ENCODE assay signal across 25 cellular contexts in genomic region chr11:130533113-130533803, GRCh38.
A peak's percentile ranks its signal among the peaks of the same experiment; 100 is the strongest.
DNase-seq lines count a peak whose midpoint lies in the region; ATAC-seq and TF ChIP-seq lines count a peak whose summit lies in the region.
"Had no signal": no experiment of that assay in that cellular context is flagged by ENCODE, and none has a peak within 500 bp of the region (broad histone marks: within the 10 kb centered on the region; RNA-seq: fewer than 3 reads in every experiment).

No MANE protein-coding gene starts in this region.

- no peak overlapping the region for H3K4me2 ChIP-seq in neuronal stem cell (ENCODE audit: insufficient read depth, low read length, poor library complexity, severe bottlenecking)

- H3K18ac ChIP-seq in neuronal stem cell (ENCODE audit: low read length) = peak overlapping the region; percentile 7

- no peaks in the 10 kb centered on the region for H3K9me3 ChIP-seq in Panc1 (ENCODE audit: control insufficient read depth, insufficient read depth, low read depth, low read length)
- H3K9me3 ChIP-seq in neuronal stem cell (replicated peaks in 1 of 2; ENCODE audit: control insufficient read depth in 2 of 2, insufficient read depth in 1 of 2, low read depth in 1 of 2, low read length in 2 of 2) = peaks cover 0 to 3% of the 10 kb centered on the region in 2 donors
- H3K9me3 ChIP-seq: esophagus squamous epithelium, left lung, right lobe of liver had no signal

- no peak overlapping the region for H2AFZ ChIP-seq in neuronal stem cell (ENCODE audit: low read length)

- no peak overlapping the region for H2BK15ac ChIP-seq in neuronal stem cell (ENCODE audit: low read length)

- H3K27me3 Mint-ChIP-seq in CD14-positive monocyte (ENCODE audit: low read depth in 3 of 3) = peaks cover 3 to 7% (median 4%) of the 10 kb centered on the region in 3 donors
- H3K27me3 Mint-ChIP-seq: stimulated activated naive CD8-positive, alpha-beta T cell treated with anti-CD3 and anti-CD28 coated beads, Interleukin-15, Interleukin-2, amounts not matched to agents 100 ng/mL and 50 ng/mL, for 24 hours had no signal

- peak; percentile 37 for DNase-seq in COLO668 (lab: John Stamatoyannopoulos, UW; ENCODE audit: unreplicated experiment)
- DNase-seq in HEK293T (ENCODE audit: extremely low spot score) = peak; percentile 19
- no peak for DNase-seq in Panc1 (ENCODE audit: low read depth, low spot score)
- DNase-seq in neuronal stem cell (ENCODE audit: low spot score) = no peak
- no peak for DNase-seq in GM19238 (ENCODE audit: insufficient read length, low spot score)
- DNase-seq in CD14-positive monocyte (ENCODE audit: low spot score) = no peak
- DNase-seq: activated B cell treated with CpG ODN at 0.5 μM for 24 hours; activated CD4-positive, alpha-beta T cell treated with anti-CD3 and anti-CD28 coated beads, Interleukin-2, amount 50 U/mL, for 4 hours; activated CD8-positive, alpha-beta memory T cell treated with anti-CD3 and anti-CD28 coated beads, Interleukin-2, amount 50 U/mL, for 4 hours; CD8-positive, alpha-beta memory T cell; DND-41; esophagus squamous epithelium; KG1; left lung; naive thymus-derived CD4-positive, alpha-beta T cell; NCI-H187; right lobe of liver; stimulated activated CD4-positive, alpha-beta T cell treated with anti-CD3 and anti-CD28 coated beads, Interleukin-12 subunit alpha, Interleukin-12 subunit beta, amount 100 ng/mL, for 4 hours; T1000 had no signal

- no peak overlapping the region for H3K4me3 ChIP-seq in Panc1 (ENCODE audit: low read depth in 2 of 2, low read length in 2 of 2)
- no peak overlapping the region for H3K4me3 ChIP-seq in neuronal stem cell (ENCODE audit: low read length in 2 of 2)
- H3K4me3 ChIP-seq: cardiac muscle cell, esophagus squamous epithelium, left lung, right lobe of liver had no signal

- no peaks in the 10 kb centered on the region for H3K79me1 ChIP-seq in neuronal stem cell (ENCODE audit: low read depth, low read length)

- no peaks in the 10 kb centered on the region for H3K36me3 Mint-ChIP-seq in CD14-positive monocyte
- H3K36me3 Mint-ChIP-seq: activated naive CD4-positive, alpha-beta T cell treated with anti-CD3 and anti-CD28 coated beads, Interleukin-2, amount 50 U/mL, for 24 hours; CD8-positive, alpha-beta memory T cell; mesothelial cell of epicardium; naive thymus-derived CD4-positive, alpha-beta T cell had no signal

- no peak overlapping the region for H3K4ac ChIP-seq in neuronal stem cell (ENCODE audit: low read length)

- peaks cover 0 to 1% (median 0%) of the 10 kb centered on the region in 7 donors for H3K9me3 Mint-ChIP-seq in CD14-positive monocyte
- H3K9me3 Mint-ChIP-seq: activated B cell treated with CpG ODN at 0.5 μM for 24 hours; activated naive CD4-positive, alpha-beta T cell treated with anti-CD3 and anti-CD28 coated beads, Interleukin-2, amount 50 U/mL, for 24 hours; CD8-positive, alpha-beta memory T cell; endodermal cell; mesothelial cell of epicardium; stimulated activated naive CD8-positive, alpha-beta T cell treated with anti-CD3 and anti-CD28 coated beads, Interleukin-15, Interleukin-2, amounts not matched to agents 100 ng/mL and 50 ng/mL, for 24 hours had no signal

- no CpG with 5 or more reads among the region's 12 CpGs for whole genome bisulfite sequencing in neuronal stem cell (ENCODE audit: extremely low coverage in 2 of 2, insufficient read length in 2 of 2, insufficient replicate concordance in 1 of 2), 2 donors

- no peak overlapping the region for H3K14ac ChIP-seq in neuronal stem cell (ENCODE audit: low read length)

- H3K4me1 ChIP-seq in Panc1 (ENCODE audit: control insufficient read depth, insufficient read depth, low read length) (no peaks in the 10 kb centered on the region; the same call in 1 of the 2 replicates), neuronal stem cell (ENCODE audit: control insufficient read depth in 2 of 2, insufficient read depth in 1 of 2, low read depth in 1 of 2, low read length in 2 of 2) (peaks cover 6 to 27% of the 10 kb centered on the region in 2 donors)
- H3K4me1 ChIP-seq: esophagus squamous epithelium, left lung, right lobe of liver had no signal

- no peak overlapping the region for H3K9ac ChIP-seq in neuronal stem cell (ENCODE audit: low read depth, low read length, poor library complexity)

- TF ChIP-seq CTCF in Panc1 (IDR thresholded peaks at IDR 0.05) (no peak), CD14-positive monocyte (IDR thresholded peaks at IDR 0.05) (no peak)

- H3K27me3 ChIP-seq in Panc1 (ENCODE audit: control insufficient read depth, insufficient read depth, low read length) (no peaks in the 10 kb centered on the region), neuronal stem cell (ENCODE audit: control insufficient read depth in 3 of 3, insufficient read depth in 3 of 3, low read depth in 1 of 3, low read length in 3 of 3) (no peaks in the 10 kb centered on the region)
- H3K27me3 ChIP-seq: cardiac muscle cell, left lung, right lobe of liver had no signal

- no peak overlapping the region for H4K8ac ChIP-seq in neuronal stem cell (ENCODE audit: low read depth, low read length)

- no peak overlapping the region for H2BK5ac ChIP-seq in neuronal stem cell (ENCODE audit: low read length)

- CTCF ChIA-PET in HEK293T (lab: Yijun Ruan, JAX) (no interaction called here), Panc1 (lab: Charles Lee) (no interaction called here)

- H4K91ac ChIP-seq in neuronal stem cell (ENCODE audit: low read depth, low read length, poor library complexity) = no peak overlapping the region

- in situ Hi-C loops in Panc1 (cut with HindIII; ENCODE audit: low pct_unique_long_range_greater_than_20kb, low sequenced_read_pairs) = no loop called here

- no peak overlapping the region for H2BK120ac ChIP-seq in neuronal stem cell (ENCODE audit: low read depth, low read length)

- no peak overlapping the region for H2BK12ac ChIP-seq in neuronal stem cell (ENCODE audit: low read length)

- POLR2A ChIA-PET in HEK293T (lab: Yijun Ruan, JAX) = no interaction called here
- POLR2A ChIA-PET in Panc1 (lab: Charles Lee) = no interaction called here

- H3K36me3 ChIP-seq in Panc1 (ENCODE audit: control insufficient read depth, insufficient read depth, low read length) (no peaks in the 10 kb centered on the region), neuronal stem cell (replicated peaks in 1 of 2; ENCODE audit: control insufficient read depth in 2 of 2, insufficient read depth in 2 of 2, low read length in 2 of 2) (no peaks in the 10 kb centered on the region)
- H3K36me3 ChIP-seq: cardiac muscle cell, esophagus squamous epithelium, left lung, right lobe of liver had no signal

- BruUV-seq in Panc1 (replicated peaks; lab: Mats Ljungman, UMichigan) = no TSS peak

- H3K4me3 Mint-ChIP-seq in CD14-positive monocyte = no peak overlapping the region
- H3K4me3 Mint-ChIP-seq: activated B cell treated with CpG ODN at 0.5 μM for 24 hours; activated naive CD4-positive, alpha-beta T cell treated with anti-CD3 and anti-CD28 coated beads, Interleukin-2, amount 50 U/mL, for 24 hours; CD8-positive, alpha-beta memory T cell; endodermal cell; mesothelial cell of epicardium; naive thymus-derived CD4-positive, alpha-beta T cell; stimulated activated naive CD8-positive, alpha-beta T cell treated with anti-CD3 and anti-CD28 coated beads, Interleukin-15, Interleukin-2, amounts not matched to agents 100 ng/mL and 50 ng/mL, for 24 hours had no signal

- no peak overlapping the region for H2AK5ac ChIP-seq in neuronal stem cell (ENCODE audit: low read depth, low read length)

- H3K4me1 Mint-ChIP-seq in CD14-positive monocyte = no peaks in the 10 kb centered on the region
- H3K4me1 Mint-ChIP-seq: activated B cell treated with CpG ODN at 0.5 μM for 24 hours; activated naive CD4-positive, alpha-beta T cell treated with anti-CD3 and anti-CD28 coated beads, Interleukin-2, amount 50 U/mL, for 24 hours; CD8-positive, alpha-beta memory T cell; endodermal cell; naive thymus-derived CD4-positive, alpha-beta T cell had no signal

- intact Hi-C loops in Panc1 (cut with micrococcal nuclease; ENCODE audit: unreplicated experiment) (no loop called here), CD14-positive monocyte (cut with micrococcal nuclease) (no loop called here)

- ATAC-seq in Panc1 (no peak), HG02588 (IDR thresholded peaks at IDR 0.05; ENCODE audit: unreplicated experiment) (no peak)
- ATAC-seq: left lung; naive thymus-derived CD4-positive, alpha-beta T cell; right lobe of liver had no signal

- H3K27ac ChIP-seq in Panc1 (ENCODE audit: low read length) (peak overlapping the region; percentile 19; the same call in 1 of the 2 replicates), neuronal stem cell (replicated peaks; ENCODE audit: low read length) (no peak overlapping the region)
- H3K27ac ChIP-seq: cardiac muscle cell, esophagus squamous epithelium, left lung, right lobe of liver had no signal

- no peak overlapping the region for H3K27ac Mint-ChIP-seq in CD14-positive monocyte
- H3K27ac Mint-ChIP-seq: activated B cell treated with CpG ODN at 0.5 μM for 24 hours; activated naive CD4-positive, alpha-beta T cell treated with anti-CD3 and anti-CD28 coated beads, Interleukin-2, amount 50 U/mL, for 24 hours; CD8-positive, alpha-beta memory T cell; endodermal cell; mesothelial cell of epicardium; naive thymus-derived CD4-positive, alpha-beta T cell; stimulated activated naive CD8-positive, alpha-beta T cell treated with anti-CD3 and anti-CD28 coated beads, Interleukin-15, Interleukin-2, amounts not matched to agents 100 ng/mL and 50 ng/mL, for 24 hours had no signal

- no peak overlapping the region for H3K23ac ChIP-seq in neuronal stem cell (ENCODE audit: low read depth, low read length, poor library complexity)

TF ChIP-seq in HEK293T, 16 proteins besides CTCF, POLR2A, EP300 and RAD21 (continues in another document):
- TF ChIP-seq SUZ12 (IDR thresholded peaks at IDR 0.05) = no peak
- no peak for TF ChIP-seq FOXK2 (IDR thresholded peaks at IDR 0.05)
- TF ChIP-seq FOXA1 (IDR thresholded peaks at IDR 0.05) = no peak
- TF ChIP-seq ELF4 (IDR thresholded peaks at IDR 0.05) = no peak
- TF ChIP-seq ARNT (IDR thresholded peaks at IDR 0.05) = no peak
- TF ChIP-seq NFRKB (IDR thresholded peaks at IDR 0.05) = no peak
- no peak for TF ChIP-seq BHLHE40 (IDR thresholded peaks at IDR 0.05; ENCODE audit: borderline replicate concordance)
- no peak for TF ChIP-seq HDGF (IDR thresholded peaks at IDR 0.05; ENCODE audit: borderline replicate concordance)
- no peak for TF ChIP-seq FOXM1 (IDR thresholded peaks at IDR 0.05; ENCODE audit: borderline replicate concordance)
- no peak for TF ChIP-seq TARDBP (IDR thresholded peaks at IDR 0.05)
- TF ChIP-seq CTBP1 (IDR thresholded peaks at IDR 0.05; ENCODE audit: borderline replicate concordance) = no peak
- no peak for TF ChIP-seq ZNF384 (IDR thresholded peaks at IDR 0.05)
- TF ChIP-seq SP1 (IDR thresholded peaks at IDR 0.05) = no peak

Comparison
In these comparisons a context has a peak if more than half of its experiments do, and no peak if none do; other contexts are left out.
1. DNase-seq: peak in COLO668 (single experiment) and HEK293T (single experiment); none in Panc1 (single experiment), neuronal stem cell (single experiment), GM19238 (single experiment) and CD14-positive monocyte (single experiment).